Comparison of ENCODE assay signal across 22 cellular contexts in the genomic region with DNA sequence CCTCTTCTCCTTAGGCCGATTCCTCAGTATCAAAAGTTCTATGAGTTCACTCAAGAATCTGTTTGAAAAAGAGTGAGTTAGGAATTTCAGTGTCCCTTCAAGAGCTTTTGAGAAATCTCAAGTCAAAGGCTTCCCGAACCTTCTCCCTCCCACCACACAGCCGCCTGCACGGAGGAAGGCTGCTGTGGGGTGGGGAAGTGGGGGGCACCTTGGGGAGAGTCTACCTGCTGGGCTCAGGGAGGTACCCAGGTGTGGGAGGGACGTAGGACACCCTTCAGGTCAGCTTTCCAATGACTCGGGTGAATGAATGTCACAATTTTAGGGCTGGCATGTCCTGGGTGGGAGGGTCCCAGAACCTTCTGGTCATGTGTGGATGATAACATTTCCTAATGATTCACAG. TPM values are rescaled to one million over a fixed set of nuclear protein-coding genes. Genes with fewer than 3 reads are reported as not detected.
DNase-seq lines count a peak whose midpoint lies in the region; ATAC-seq and TF ChIP-seq lines count a peak whose summit lies in the region.
"Had no signal": no experiment of that assay in that cellular context is flagged by ENCODE, and none has a peak within 500 bp of the region (broad histone marks: within the 10 kb centered on the region; RNA-seq: fewer than 3 reads in every experiment).

No MANE protein-coding gene starts in this region.

- H3K27ac ChIP-seq in SK-N-SH (ENCODE audit: low read depth in 2 of 2, low read length in 1 of 2) (no peak overlapping the region), SU-DHL-6 (ENCODE audit: low read depth, low read length) (no peak overlapping the region), mesenchymal stem cell (ENCODE audit: low read length, poor library complexity, severe bottlenecking) (no peak overlapping the region), spleen (no peak overlapping the region), ascending aorta (no peak overlapping the region), stomach (no peak overlapping the region)
- H3K27ac ChIP-seq: 22Rv1, breast epithelium, gastroesophageal sphincter, parathyroid adenoma, Peyer's patch, VCaP had no signal

- no peak overlapping the region for H2BK5ac ChIP-seq in mesenchymal stem cell (ENCODE audit: low read depth, low read length, poor library complexity, severe bottlenecking)

- 94% methylated on average over 4 of the region's 6 CpGs for WGBS in SK-N-SH (ENCODE audit: low lambda C conversion rate)
- 50% methylated on average over 2 of the region's 6 CpGs for WGBS in mesenchymal stem cell
- 84 to 89% (median 86%) methylated on average over 6 of the region's 6 CpGs for WGBS in spleen, 5 donors
- WGBS in stomach, 5 donors, result 84 to 88% (median 87%) methylated on average over 6 of the region's 6 CpGs

- H2AK5ac ChIP-seq in mesenchymal stem cell (ENCODE audit: low read length, severe bottlenecking), result no peak overlapping the region

- H2BK120ac ChIP-seq in mesenchymal stem cell (ENCODE audit: low read depth, low read length), result no peak overlapping the region

- no peak overlapping the region for H2BK15ac ChIP-seq in mesenchymal stem cell (ENCODE audit: low read depth, poor library complexity, severe bottlenecking)

- no peak for TF ChIP-seq POLR2A in spleen (IDR thresholded peaks at IDR 0.05)
- TF ChIP-seq POLR2A in stomach (IDR thresholded peaks at IDR 0.05), result no peak

- H3K79me2 ChIP-seq in SK-N-SH (ENCODE audit: insufficient read depth), result no peaks in the 10 kb centered on the region
- no peaks in the 10 kb centered on the region for H3K79me2 ChIP-seq in SU-DHL-6 (ENCODE audit: insufficient read depth, low read length)
- H3K79me2 ChIP-seq: parathyroid adenoma had no signal

- H2BK12ac ChIP-seq in mesenchymal stem cell (ENCODE audit: low read length in 2 of 2), result no peak overlapping the region

- H3K4me3 ChIP-seq in SK-N-SH (ENCODE audit: low read depth in 2 of 2, low read length in 1 of 2), result no peak overlapping the region
- no peak overlapping the region for H3K4me3 ChIP-seq in SU-DHL-6 (ENCODE audit: insufficient read depth, low read length, poor library complexity, severe bottlenecking)
- H3K4me3 ChIP-seq in mesenchymal stem cell (ENCODE audit: insufficient read depth in 1 of 2, low read depth in 1 of 2, low read length in 2 of 2), result no peak overlapping the region
- H3K4me3 ChIP-seq in spleen, result no peak overlapping the region
- H3K4me3 ChIP-seq in ascending aorta, result no peak overlapping the region
- no peak overlapping the region for H3K4me3 ChIP-seq in stomach
- H3K4me3 ChIP-seq: breast epithelium, gastroesophageal sphincter, Peyer's patch had no signal

- H3K4me1 ChIP-seq in SK-N-SH (ENCODE audit: control insufficient read depth in 1 of 2, insufficient read depth in 2 of 2, low read depth in 1 of 2, low read length in 1 of 2) (no peaks in the 10 kb centered on the region; a peak in 1 of 4 replicates), mesenchymal stem cell (ENCODE audit: control insufficient read depth, insufficient read depth, low read depth, low read length) (no peaks in the 10 kb centered on the region), spleen (peaks cover 0 to 11% (median 6%) of the 10 kb centered on the region in 6 donors), ascending aorta (no peaks in the 10 kb centered on the region), stomach (peaks cover 0 to 8% (median 6%) of the 10 kb centered on the region in 4 donors)
- H3K4me1 ChIP-seq: breast epithelium, parathyroid adenoma, Peyer's patch had no signal

- no peak for TF ChIP-seq EP300 in SK-N-SH (IDR thresholded peaks at IDR 0.05; ENCODE audit: borderline replicate concordance in 1 of 2, low read depth in 1 of 2, low read length in 1 of 2)
- TF ChIP-seq EP300 in stomach (IDR thresholded peaks at IDR 0.05), result no peak

- no peak overlapping the region for H3K23ac ChIP-seq in mesenchymal stem cell (ENCODE audit: low read length in 2 of 2)

- no peak overlapping the region for H3K9ac ChIP-seq in SK-N-SH
- H3K9ac ChIP-seq in SU-DHL-6 (ENCODE audit: low read length), result no peak overlapping the region
- H3K9ac ChIP-seq in mesenchymal stem cell (ENCODE audit: low read length), result peak overlapping the region; percentile 14
- H3K9ac ChIP-seq: parathyroid adenoma had no signal

- 0 out of 2 replicates have a peak overlapping the region, but pooled peaks have one; percentile 87 for H2AFZ ChIP-seq in SK-N-SH (ENCODE audit: low read depth)
- H2AFZ ChIP-seq in SU-DHL-6 (ENCODE audit: low read depth, low read length, severe bottlenecking), result peak overlapping the region; percentile 89
- no peak overlapping the region for H2AFZ ChIP-seq in mesenchymal stem cell (ENCODE audit: low read depth, low read length)

- TF ChIP-seq RAD21 in SK-N-SH (IDR thresholded peaks at IDR 0.05; ENCODE audit: low read length), result no peak

- ATAC-seq in SK-N-SH treated with all-trans-retinoic acid at 6 μM for 48 hours, result no peak

- H3K9me2 ChIP-seq in SK-N-SH, result no peaks in the 10 kb centered on the region
- no peaks in the 10 kb centered on the region for H3K9me2 ChIP-seq in SU-DHL-6 (replicated peaks; ENCODE audit: insufficient read depth, low read length)

- no peak overlapping the region for H3K14ac ChIP-seq in mesenchymal stem cell (ENCODE audit: low read length in 2 of 2)

- intact Hi-C loops in spleen (cut with DNase I; ENCODE audit: low total_unique reads) (loop anchor here (5.0 kb wide), 1 partner anchor 271 kb away; the partner anchor contains the start of gene SLC25A48), ascending aorta (cut with DNase I) (no loop called here), stomach (cut with DNase I; ENCODE audit: low total_unique reads) (loop anchor here (5.0 kb wide), 1 partner anchor 266 kb away; no protein-coding TSS in a partner anchor)

- no peaks in the 10 kb centered on the region for H3K79me1 ChIP-seq in mesenchymal stem cell (replicated peaks; ENCODE audit: low read length, poor library complexity, severe bottlenecking)

- no peak overlapping the region for H4K91ac ChIP-seq in mesenchymal stem cell (ENCODE audit: low read length)

- no peaks in the 10 kb centered on the region for H3K36me3 ChIP-seq in SK-N-SH (replicated peaks in 1 of 2; ENCODE audit: control insufficient read depth in 1 of 2, insufficient read depth in 2 of 2, low read length in 1 of 2)
- H3K36me3 ChIP-seq in SU-DHL-6 (ENCODE audit: low read length), result no peaks in the 10 kb centered on the region
- no peaks in the 10 kb centered on the region for H3K36me3 ChIP-seq in mesenchymal stem cell (ENCODE audit: control insufficient read depth in 1 of 2, insufficient read depth in 2 of 2, low read depth in 1 of 2, low read length in 2 of 2)
- no peaks in the 10 kb centered on the region for H3K36me3 ChIP-seq in spleen
- H3K36me3 ChIP-seq in ascending aorta, result no peaks in the 10 kb centered on the region
- no peaks in the 10 kb centered on the region for H3K36me3 ChIP-seq in stomach
- H3K36me3 ChIP-seq: breast epithelium, gastroesophageal sphincter, Peyer's patch had no signal

- no peak for TF ChIP-seq CTCF in SK-N-SH (IDR thresholded peaks at IDR 0.05)
- TF ChIP-seq CTCF in SU-DHL-6 (IDR thresholded peaks at IDR 0.05; ENCODE audit: insufficient read depth, low read length, poor library complexity, severe bottlenecking), result no peak
- TF ChIP-seq CTCF in spleen (IDR thresholded peaks at IDR 0.05 in 8 of 11, conservative IDR thresholded peaks at IDR 0.05 in 3 of 11), result no peak
- TF ChIP-seq CTCF in ascending aorta (IDR thresholded peaks at IDR 0.05), result no peak
- TF ChIP-seq CTCF in stomach (IDR thresholded peaks at IDR 0.05), result no peak

- H3F3A ChIP-seq in SK-N-SH (replicated peaks; ENCODE audit: insufficient read depth), result no peaks in the 10 kb centered on the region
- no peaks in the 10 kb centered on the region for H3F3A ChIP-seq in SU-DHL-6 (ENCODE audit: insufficient read depth)

- H4K8ac ChIP-seq in mesenchymal stem cell (ENCODE audit: low read length), result no peak overlapping the region

- H3K27me3 ChIP-seq in SK-N-SH (ENCODE audit: insufficient read depth) (peaks cover 17% of the 10 kb centered on the region), SU-DHL-6 (ENCODE audit: low read length) (no peaks in the 10 kb centered on the region), mesenchymal stem cell (ENCODE audit: control insufficient read depth in 1 of 2, insufficient read depth in 1 of 2, low read length in 2 of 2) (peaks cover 38 to 44% of the 10 kb centered on the region in 2 experiments), spleen (replicated peaks in 1 of 7) (peaks cover 0 to 59% (median 9%) of the 10 kb centered on the region in 7 donors), ascending aorta (no peaks in the 10 kb centered on the region), stomach (peaks cover 0 to 26% (median 5%) of the 10 kb centered on the region in 3 donors)
- H3K27me3 ChIP-seq: Peyer's patch had no signal

- H3K9me3 ChIP-seq in SK-N-SH (no peaks in the 10 kb centered on the region), SU-DHL-6 (ENCODE audit: insufficient read depth, low read length) (no peaks in the 10 kb centered on the region), mesenchymal stem cell (ENCODE audit: control insufficient read depth, low read length) (no peaks in the 10 kb centered on the region), spleen (no peaks in the 10 kb centered on the region), ascending aorta (no peaks in the 10 kb centered on the region), stomach (no peaks in the 10 kb centered on the region)
- H3K9me3 ChIP-seq: breast epithelium, gastroesophageal sphincter, Peyer's patch had no signal

- no peaks in the 10 kb centered on the region for H4K20me1 ChIP-seq in SK-N-SH (ENCODE audit: insufficient read depth)
- no peaks in the 10 kb centered on the region for H4K20me1 ChIP-seq in SU-DHL-6 (ENCODE audit: low read depth, low read length)

- POLR2A ChIA-PET in SK-N-SH (lab: Yijun Ruan, JAX), result no interaction called here

- DNase-seq in SK-N-SH (no peak), mesenchymal stem cell (no peak), spleen (peak; percentile 53), ascending aorta (ENCODE audit: low spot score in 2 of 2) (no peak), stomach (no peak), NCI-H748 (lab: John Stamatoyannopoulos, UW; ENCODE audit: unreplicated experiment) (no peak)

- no peak overlapping the region for H3K18ac ChIP-seq in mesenchymal stem cell (ENCODE audit: low read depth in 1 of 2, low read length in 2 of 2)

- H3K4ac ChIP-seq in mesenchymal stem cell (ENCODE audit: low read depth in 1 of 2, low read length in 2 of 2), result no peak overlapping the region

- H3K4me2 ChIP-seq in SK-N-SH (no peak overlapping the region), SU-DHL-6 (ENCODE audit: low read depth, low read length, poor library complexity, severe bottlenecking) (peak overlapping the region; percentile 29), mesenchymal stem cell (ENCODE audit: low read length, poor library complexity, severe bottlenecking) (no peak overlapping the region)

- CTCF ChIA-PET in SK-N-SH (lab: Yijun Ruan, JAX), result interaction anchor here (0.6 to 25.1 kb wide), 51 partner anchors 10 to 662 kb away, joined by 3 to 409 read pairs (median 4); partner anchors contain the start of gene SLC25A48

RNA-seq across cellular contexts. Expression of gene CXCL14, which starts 17.5 kb away (rescaled TPM):
- polyA plus RNA-seq in SK-N-SH (2012; rRNA removed) (0.05 and 0.08 TPM in 2 replicates), spleen (10 to 100 TPM; 42.4 to 45.9 (median 44.5) TPM), stomach (10 to 100 TPM; 12.7 to 51.6 (median 36.3) TPM)
- polyA plus RNA-seq in SK-N-SH (2012; cell fraction: cytosol; rRNA removed), result 0.04 and 0.09 TPM in 2 replicates
- 0.05 TPM in 2 replicates for polyA plus RNA-seq in SK-N-SH (2012; cell fraction: nucleus; rRNA removed)
- 1.2 TPM for polyA plus RNA-seq in mesenchymal stem cell (2013, experiment 1 of 2)
- polyA plus RNA-seq in mesenchymal stem cell (2013, experiment 2 of 2), result 1.2 TPM
- total RNA-seq in spleen (10 to 100 TPM; 10.3 to 67.1 (median 42.4) TPM), ascending aorta (45.3 TPM), stomach (10 to 100 TPM in 3 of 5 donors, not detected in 2; 15.6 to 82.0 (median 27.9) TPM)
- total RNA-seq: activated naive CD4-positive, alpha-beta T cell treated with anti-CD3 and anti-CD28 coated beads, Interleukin-2, amount 50 U/mL, for 72 hours; activated T-helper 17 cell treated with anti-CD3 and anti-CD28 coated beads, Interleukin-2, amount 50 U/mL, for 72 hours; CD4-positive, alpha-beta T cell; HT-29 had no signal
- polyA plus RNA-seq: neural cell had no signal

RNA-seq across cellular contexts. Expression of gene NEUROG1, which starts 25.5 kb away (rescaled TPM):
- polyA plus RNA-seq in SK-N-SH (2012; rRNA removed) (not detected in 2 replicates), spleen (not detected), stomach (not detected)
- not detected in 2 replicates for polyA plus RNA-seq in SK-N-SH (2012; cell fraction: cytosol; rRNA removed)
- polyA plus RNA-seq in SK-N-SH (2012; cell fraction: nucleus; rRNA removed), result not detected in 2 replicates
- polyA plus RNA-seq in mesenchymal stem cell (2013, experiment 1 of 2), result not detected
- polyA plus RNA-seq in mesenchymal stem cell (2013, experiment 2 of 2), result not detected
- total RNA-seq in spleen (not detected), ascending aorta (not detected), stomach (not detected)
- total RNA-seq: activated naive CD4-positive, alpha-beta T cell treated with anti-CD3 and anti-CD28 coated beads, Interleukin-2, amount 50 U/mL, for 72 hours; activated T-helper 17 cell treated with anti-CD3 and anti-CD28 coated beads, Interleukin-2, amount 50 U/mL, for 72 hours; breast epithelium; CD4-positive, alpha-beta T cell; Daoy; gastroesophageal sphincter; H4; HT-29; Peyer's patch; subcutaneous adipose tissue had no signal
- polyA plus RNA-seq: neural cell had no signal
